In the genomic region with DNA sequence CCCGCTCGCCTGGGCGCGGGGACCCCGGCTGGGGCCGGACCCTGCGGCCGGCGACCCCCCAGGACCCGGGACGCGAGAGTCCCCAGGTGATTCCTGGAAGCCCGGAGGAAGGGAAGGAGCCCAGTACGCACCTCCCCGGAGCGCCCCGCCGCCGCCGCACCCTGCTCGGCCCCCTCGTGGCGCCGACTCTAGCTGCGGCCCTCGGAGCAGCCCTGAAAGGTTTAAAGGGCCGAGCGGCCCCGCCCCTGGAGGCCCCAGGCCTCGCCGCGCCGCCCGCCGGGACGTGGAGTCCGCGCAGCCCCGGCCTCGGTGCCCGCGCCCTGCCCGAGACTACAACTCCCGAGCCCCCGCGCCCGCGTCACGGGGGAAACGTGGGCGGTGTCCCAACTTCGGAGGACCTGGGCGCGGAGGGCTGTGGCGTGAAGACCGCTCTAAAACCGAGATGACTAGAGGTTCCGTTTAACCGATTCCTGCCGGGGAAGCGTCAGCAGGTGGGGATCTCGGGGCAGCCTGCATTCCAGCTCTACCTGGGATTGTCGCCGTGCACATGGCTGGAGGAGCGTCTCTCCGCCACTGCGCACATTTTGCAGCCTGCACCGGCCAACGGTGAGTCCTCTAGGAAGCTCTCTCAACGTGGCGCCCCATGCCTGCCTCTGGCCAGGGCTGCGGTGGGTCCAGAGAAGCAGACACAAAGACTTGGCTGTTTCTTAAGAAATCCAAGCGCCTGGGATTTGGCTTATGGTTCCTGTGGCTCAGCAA, we compare ENCODE assay signal across 8 cellular contexts. TPM values are rescaled to one million over a fixed set of nuclear protein-coding genes. Genes with fewer than 3 reads are reported as not detected.
DNase-seq lines count a peak whose midpoint lies in the region; ATAC-seq and TF ChIP-seq lines count a peak whose summit lies in the region.

A gene with protein sequence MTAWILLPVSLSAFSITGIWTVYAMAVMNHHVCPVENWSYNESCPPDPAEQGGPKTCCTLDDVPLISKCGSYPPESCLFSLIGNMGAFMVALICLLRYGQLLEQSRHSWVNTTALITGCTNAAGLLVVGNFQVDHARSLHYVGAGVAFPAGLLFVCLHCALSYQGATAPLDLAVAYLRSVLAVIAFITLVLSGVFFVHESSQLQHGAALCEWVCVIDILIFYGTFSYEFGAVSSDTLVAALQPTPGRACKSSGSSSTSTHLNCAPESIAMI (minus strand): TSS at position 223 of the 759 bp plus-strand sequence. CDS start 750 bp downstream, outside the sequence.

- no peaks in the 10 kb centered on the region for H3K9me3 Mint-ChIP-seq in activated CD8-positive, alpha-beta T cell treated with anti-CD3 and anti-CD28 coated beads for 36 hours

- H3K27ac Mint-ChIP-seq in activated CD8-positive, alpha-beta T cell treated with anti-CD3 and anti-CD28 coated beads for 36 hours = peak within 1 kb of the TSS; percentile 60

- ATAC-seq in HG03442 (IDR thresholded peaks at IDR 0.05; ENCODE audit: unreplicated experiment) (peak; percentile 95), lower lobe of right lung (peak; percentile 95 to 96)
- peak; percentile 97 for ATAC-seq in activated CD8-positive, alpha-beta T cell treated with anti-CD3 and anti-CD28 coated beads for 36 hours

- H3K36me3 ChIP-seq in ectodermal cell (ENCODE audit: control insufficient read depth, insufficient read depth, low read length) (peaks cover 5% of the 10 kb centered on the region), lower lobe of right lung (peaks cover 41% of the 10 kb centered on the region)

- peaks cover 44% of the 10 kb centered on the region for H3K4me1 Mint-ChIP-seq in activated CD8-positive, alpha-beta T cell treated with anti-CD3 and anti-CD28 coated beads for 36 hours (ENCODE audit: low read depth)

- H3K4me3 Mint-ChIP-seq in activated CD8-positive, alpha-beta T cell treated with anti-CD3 and anti-CD28 coated beads for 36 hours = peak within 1 kb of the TSS; percentile 83

- intact Hi-C loops in activated CD8-positive, alpha-beta T cell treated with anti-CD3 and anti-CD28 coated beads for 36 hours (cut with micrococcal nuclease) = no loop called here
- intact Hi-C loops in lower lobe of right lung (cut with DNase I) = no loop called here

- H3K36me3 Mint-ChIP-seq in activated CD8-positive, alpha-beta T cell treated with anti-CD3 and anti-CD28 coated beads for 36 hours (ENCODE audit: low read depth) = peaks cover 2% of the 10 kb centered on the region

- TF ChIP-seq CTCF in C4-2B (conservative IDR thresholded peaks at IDR 0.05) (no peak; the same call in 1 of the 2 replicates), lower lobe of right lung (IDR thresholded peaks at IDR 0.05) (peak; percentile 58)
- peak; percentile 35 for TF ChIP-seq CTCF in activated CD8-positive, alpha-beta T cell treated with anti-CD3 and anti-CD28 coated beads for 36 hours (IDR thresholded peaks at IDR 0.05)

- CTCF ChIA-PET in activated CD8-positive, alpha-beta T cell treated with anti-CD3 and anti-CD28 coated beads for 36 hours (lab: Charles Lee) = interaction anchor here (1.2 to 2.3 kb wide), 4 partner anchors 9 to 182 kb away, joined by 3 to 6 read pairs (median 4); partner anchors contain the start of genes C2orf68 and VAMP5

- WGBS in ectodermal cell, 2 experiments = 0% methylated on average over 73 of the region's 73 CpGs

- H3K4me1 ChIP-seq in ectodermal cell (ENCODE audit: control insufficient read depth, insufficient read depth, low read length) = no peaks in the 10 kb centered on the region
- peaks cover 60% of the 10 kb centered on the region for H3K4me1 ChIP-seq in lower lobe of right lung

- H3K27ac ChIP-seq in C4-2B = peak within 1 kb of the TSS; percentile 69
- H3K27ac ChIP-seq in ectodermal cell (ENCODE audit: insufficient read depth, low read depth, low read length, poor library complexity, severe bottlenecking) = no peak within 1 kb of the TSS
- peak within 1 kb of the TSS; percentile 90 for H3K27ac ChIP-seq in lower lobe of right lung

- DNase-seq in GM19240 (ENCODE audit: insufficient read length, low spot score) (peak; percentile 68), NCI-H82 (lab: John Stamatoyannopoulos, UW) (peak; percentile 96), lower lobe of right lung (peak; percentile 98)
- peak; percentile 95 for DNase-seq in activated CD8-positive, alpha-beta T cell treated with anti-CD3 and anti-CD28 coated beads for 36 hours
- peak; percentile 80 to 89 (median 84) for DNase-seq in stimulated activated CD4-positive, alpha-beta T cell treated with anti-CD3 and anti-CD28 coated beads, TNF-alpha, amount 100 ng/mL, for 24 hours (ENCODE audit: low read depth in 3 of 3)

- no peaks in the 10 kb centered on the region for H3K27me3 Mint-ChIP-seq in activated CD8-positive, alpha-beta T cell treated with anti-CD3 and anti-CD28 coated beads for 36 hours

- POLR2A ChIA-PET in activated CD8-positive, alpha-beta T cell treated with anti-CD3 and anti-CD28 coated beads for 36 hours (lab: Charles Lee) = interaction anchor here (1.0 to 6.1 kb wide), 8 partner anchors 9 to 63 kb away, joined by 3 to 34 read pairs (median 8); partner anchors contain the start of genes C2orf68, MAT2A, USP39 and VAMP5

- H3K27me3 ChIP-seq in ectodermal cell (ENCODE audit: control insufficient read depth, insufficient read depth, low read length, poor library complexity, severe bottlenecking) = no peaks in the 10 kb centered on the region
- H3K27me3 ChIP-seq in lower lobe of right lung (ENCODE audit: low read depth) = no peaks in the 10 kb centered on the region

- H3K9me3 ChIP-seq in ectodermal cell (ENCODE audit: control insufficient read depth, low read length) = no peaks in the 10 kb centered on the region
- H3K9me3 ChIP-seq in lower lobe of right lung = no peaks in the 10 kb centered on the region

- H3K4me3 ChIP-seq in ectodermal cell (ENCODE audit: insufficient read depth, low read depth, low read length) (peak within 1 kb of the TSS; percentile 94), lower lobe of right lung (peak within 1 kb of the TSS; percentile 82)

RNA-seq across cellular contexts. Expression of the gene that starts here (rescaled TPM):
- total RNA-seq in activated CD8-positive, alpha-beta T cell treated with anti-CD3 and anti-CD28 coated beads for 36 hours = 1 to 10 TPM; 1.0 to 1.2 TPM
- polyA plus RNA-seq in ectodermal cell (2013, experiment 1 of 4) = 18.5 TPM
- 21.2 TPM for polyA plus RNA-seq in ectodermal cell (2013, experiment 2 of 4)
- polyA plus RNA-seq in ectodermal cell (2013, experiment 3 of 4) = 19.8 TPM
- polyA plus RNA-seq in ectodermal cell (2013, experiment 4 of 4) = 20.5 TPM
- total RNA-seq in lower lobe of right lung = 28.9 TPM

Comparison
In these comparisons a context has a peak if more than half of its experiments do, and no peak if none do; other contexts are left out.
1. RNA of the gene that starts here (total RNA-seq): 28.9 TPM in lower lobe of right lung (single experiment); 1.0 to 1.2 TPM in activated CD8-positive, alpha-beta T cell treated with anti-CD3 and anti-CD28 coated beads for 36 hours; every median in the first group is over 10 times any median in the second.
2. Peak in every context shown above with its lines, with median percentiles within 50 percentile points of each other: DNase-seq and ATAC-seq.